In genomic region chr7:140018125-140019043, GRCh38 we compare ENCODE assay signal across 1 cellular context.
TF ChIP-seq lines count a peak whose summit lies in the region.

No MANE protein-coding gene starts in this region.

TF ChIP-seq in HEK293, 187 proteins besides CTCF, POLR2A, EP300 and RAD21 (continued from another document):
- TF ChIP-seq, protein P1, sequence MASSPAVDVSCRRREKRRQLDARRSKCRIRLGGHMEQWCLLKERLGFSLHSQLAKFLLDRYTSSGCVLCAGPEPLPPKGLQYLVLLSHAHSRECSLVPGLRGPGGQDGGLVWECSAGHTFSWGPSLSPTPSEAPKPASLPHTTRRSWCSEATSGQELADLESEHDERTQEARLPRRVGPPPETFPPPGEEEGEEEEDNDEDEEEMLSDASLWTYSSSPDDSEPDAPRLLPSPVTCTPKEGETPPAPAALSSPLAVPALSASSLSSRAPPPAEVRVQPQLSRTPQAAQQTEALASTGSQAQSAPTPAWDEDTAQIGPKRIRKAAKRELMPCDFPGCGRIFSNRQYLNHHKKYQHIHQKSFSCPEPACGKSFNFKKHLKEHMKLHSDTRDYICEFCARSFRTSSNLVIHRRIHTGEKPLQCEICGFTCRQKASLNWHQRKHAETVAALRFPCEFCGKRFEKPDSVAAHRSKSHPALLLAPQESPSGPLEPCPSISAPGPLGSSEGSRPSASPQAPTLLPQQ (tag by site-specific recombination; IDR thresholded peaks at IDR 0.05), result no peak
- peak; percentile 42; the same call in 1 of the 2 replicates for TF ChIP-seq SCRT2 (tag by site-specific recombination; IDR thresholded peaks at IDR 0.05)
